Comparison of ENCODE assay signal across 24 cellular contexts in genomic region chr6:75421316-75422023, GRCh38.
DNase-seq lines count a peak whose midpoint lies in the region; FAIRE-seq and TF ChIP-seq lines count a peak whose summit lies in the region.
"Had no signal": no experiment of that assay in that cellular context is flagged by ENCODE, and none has a peak within 500 bp of the region (broad histone marks: within the 10 kb centered on the region; RNA-seq: fewer than 3 reads in every experiment).

No MANE protein-coding gene starts in this region.

- no peaks in the 10 kb centered on the region for H3K9me1 ChIP-seq in keratinocyte (ENCODE audit: control insufficient read depth, extremely low read depth, insufficient read depth, low read length)

- H3K36me3 ChIP-seq in left ventricle myocardium inferior (no peaks in the 10 kb centered on the region), right atrium auricular region (no peaks in the 10 kb centered on the region), bronchial epithelial cell (ENCODE audit: control insufficient read depth, insufficient read depth, low read length) (no peaks in the 10 kb centered on the region), keratinocyte (ENCODE audit: control insufficient read depth in 2 of 2, extremely low read depth in 1 of 2, insufficient read depth in 2 of 2, low read length in 2 of 2) (no peaks in the 10 kb centered on the region)

- H3K9me3 ChIP-seq in left ventricle myocardium inferior (replicated peaks), result no peaks in the 10 kb centered on the region
- H3K9me3 ChIP-seq in right atrium auricular region, result no peaks in the 10 kb centered on the region
- H3K9me3 ChIP-seq in keratinocyte (ENCODE audit: control insufficient read depth, low read depth, low read length), result no peaks in the 10 kb centered on the region

- H3K4me2 ChIP-seq in keratinocyte (ENCODE audit: control insufficient read depth, extremely low read depth, insufficient read depth, low read depth, low read length), result no peak overlapping the region

- DNase-seq in left ventricle myocardium inferior (no peak), right atrium auricular region (ENCODE audit: low spot score) (no peak), bronchial epithelial cell (ENCODE audit: low read depth) (peak; percentile 52), keratinocyte (ENCODE audit: low read depth, low spot score) (no peak), ecto neural progenitor cell (ENCODE audit: low spot score) (no peak), NCI-H2171 (lab: John Stamatoyannopoulos, UW) (no peak), AML-193 (lab: John Stamatoyannopoulos, UW) (no peak), NCI-H526 treated with DMSO at 0.1 percent for 48 hours (lab: John Stamatoyannopoulos, UW) (no peak)
- DNase-seq: Calu3; CD8-positive, alpha-beta memory T cell; DMS153; KG1; NCI-H1092 treated with DMSO at 0.1 percent for 48 hours; NCI-H1436 treated with DMSO at 0.1 percent for 48 hours; NCI-H1930; NCI-H2227 treated with DMSO at 0.1 percent for 48 hours; NCI-H510A; SHP77 treated with DMSO at 0.1 percent for 48 hours had no signal

- H3K4me3 ChIP-seq in left ventricle myocardium inferior (no peak overlapping the region), right atrium auricular region (no peak overlapping the region), bronchial epithelial cell (ENCODE audit: low read depth, low read length) (no peak overlapping the region), keratinocyte (ENCODE audit: control insufficient read depth in 2 of 3, extremely low read depth in 1 of 3, insufficient read depth in 2 of 3, low read depth in 1 of 3, low read length in 3 of 3) (no peak overlapping the region)
- H3K4me3 ChIP-seq: SK-N-MC had no signal

- H3K27me3 ChIP-seq in left ventricle myocardium inferior (ENCODE audit: low read depth) (no peaks in the 10 kb centered on the region), right atrium auricular region (no peaks in the 10 kb centered on the region), bronchial epithelial cell (ENCODE audit: control insufficient read depth, insufficient read depth, low read length) (no peaks in the 10 kb centered on the region), keratinocyte (ENCODE audit: control insufficient read depth, extremely low read depth, insufficient read depth, low read length) (no peaks in the 10 kb centered on the region)

- H3K79me2 ChIP-seq in keratinocyte (ENCODE audit: control insufficient read depth, insufficient read depth, low read length), result no peaks in the 10 kb centered on the region

- no peak overlapping the region for H2AFZ ChIP-seq in keratinocyte (ENCODE audit: control insufficient read depth, low read length)

- peaks cover 98% of the 10 kb centered on the region for H3K4me1 ChIP-seq in left ventricle myocardium inferior
- peaks cover 0 to 24% of the 10 kb centered on the region in 2 donors for H3K4me1 ChIP-seq in right atrium auricular region
- H3K4me1 ChIP-seq in keratinocyte (ENCODE audit: control insufficient read depth, extremely low read depth, insufficient read depth, low read length), result peaks cover 22% of the 10 kb centered on the region

- no peak for TF ChIP-seq CTCF in left ventricle myocardium inferior (IDR thresholded peaks at IDR 0.05; ENCODE audit: borderline replicate concordance)
- no peak for TF ChIP-seq CTCF in right atrium auricular region (IDR thresholded peaks at IDR 0.05)
- TF ChIP-seq CTCF in bronchial epithelial cell (IDR thresholded peaks at IDR 0.05; ENCODE audit: insufficient read depth, low read length, severe bottlenecking), result no peak
- TF ChIP-seq CTCF in keratinocyte (optimal IDR thresholded peaks at IDR 0.05 in 1 of 3, IDR thresholded peaks at IDR 0.05 in 1 of 3, conservative IDR thresholded peaks at IDR 0.05 in 1 of 3; ENCODE audit: extremely low read depth in 1 of 3, insufficient read depth in 2 of 3, low read length in 3 of 3), result no peak

- intact Hi-C loops in left ventricle myocardium inferior (cut with micrococcal nuclease), result loop anchor here (10.0 kb wide), 1 partner anchor 73 kb away; the partner anchor contains the start of gene FILIP1

- H3K27ac ChIP-seq in left ventricle myocardium inferior (replicated peaks) (peak overlapping the region; percentile 16), right atrium auricular region (no peak overlapping the region), keratinocyte (ENCODE audit: control insufficient read depth, insufficient read depth, low read length) (no peak overlapping the region)
- H3K27ac ChIP-seq: 22Rv1, C4-2B, HL-60, RWPE1, SK-N-MC had no signal

- no peak overlapping the region for H3K9ac ChIP-seq in keratinocyte (ENCODE audit: control insufficient read depth, extremely low read depth, insufficient read depth, low read length)

- dilution Hi-C loops in keratinocyte (cut with MboI; ENCODE audit: extremely low pct_ligation_motif_present, low sequenced_read_pairs), result no loop called here

- FAIRE-seq in bronchial epithelial cell (lab: Jason Lieb, UNC) (no peak), keratinocyte (lab: Jason Lieb, UNC) (peak; percentile 71)
- FAIRE-seq: GM12891 had no signal

- no peaks in the 10 kb centered on the region for H4K20me1 ChIP-seq in keratinocyte (ENCODE audit: control insufficient read depth, extremely low read depth, insufficient read depth, low read length)
